Comparison of ENCODE assay signal across 9 cellular contexts in the genomic region with DNA sequence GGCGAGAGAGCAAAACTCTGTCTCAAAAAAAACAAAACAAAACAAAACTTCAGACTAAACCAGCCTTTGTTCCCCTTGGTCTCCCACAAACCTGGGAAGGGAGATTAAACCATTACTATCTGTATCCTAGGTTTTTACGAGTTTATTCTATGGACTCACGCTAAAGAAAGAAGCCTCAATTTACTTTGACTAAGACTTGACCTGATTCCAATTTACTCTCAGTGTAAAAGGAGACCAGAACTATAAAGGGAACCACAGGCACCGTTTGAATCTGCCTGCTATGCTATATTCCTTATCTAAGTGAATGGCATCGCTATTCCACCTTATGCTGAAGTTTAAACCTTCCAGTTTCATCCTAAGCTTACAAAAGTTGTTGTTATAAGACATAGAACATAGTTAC.
"Had no signal": no experiment of that assay in that cellular context is flagged by ENCODE, and none has a peak within 500 bp of the region (broad histone marks: within the 10 kb centered on the region; RNA-seq: fewer than 3 reads in every experiment).

No MANE protein-coding gene starts in this region.

- FAIRE-seq: H1 had no signal

- H3K36me3 ChIP-seq: HAP-1 had no signal

- H3K9me3 ChIP-seq: HAP-1 had no signal

- H3K4me3 ChIP-seq: GM23248, HAP-1 had no signal

- H2AFZ ChIP-seq: GM23248 had no signal

- DNase-seq: GM23248, GOT3, H7, H9, HCEC 1CT, HFFc6 had no signal

- H3K4me3 Mint-ChIP-seq: H9, HFFc6 had no signal

- H3K4me1 ChIP-seq: HAP-1 had no signal

- H3K9ac ChIP-seq: GM23248 had no signal

- H3K9me3 Mint-ChIP-seq: HFFc6 had no signal

- H3K27ac ChIP-seq: GM23248 had no signal

- H3K4me1 Mint-ChIP-seq: H9 had no signal

- ATAC-seq: HCT116 had no signal

- H3K27ac Mint-ChIP-seq: HFFc6 had no signal
